ENCODE assay signal across 12 cellular contexts in the genomic region with DNA sequence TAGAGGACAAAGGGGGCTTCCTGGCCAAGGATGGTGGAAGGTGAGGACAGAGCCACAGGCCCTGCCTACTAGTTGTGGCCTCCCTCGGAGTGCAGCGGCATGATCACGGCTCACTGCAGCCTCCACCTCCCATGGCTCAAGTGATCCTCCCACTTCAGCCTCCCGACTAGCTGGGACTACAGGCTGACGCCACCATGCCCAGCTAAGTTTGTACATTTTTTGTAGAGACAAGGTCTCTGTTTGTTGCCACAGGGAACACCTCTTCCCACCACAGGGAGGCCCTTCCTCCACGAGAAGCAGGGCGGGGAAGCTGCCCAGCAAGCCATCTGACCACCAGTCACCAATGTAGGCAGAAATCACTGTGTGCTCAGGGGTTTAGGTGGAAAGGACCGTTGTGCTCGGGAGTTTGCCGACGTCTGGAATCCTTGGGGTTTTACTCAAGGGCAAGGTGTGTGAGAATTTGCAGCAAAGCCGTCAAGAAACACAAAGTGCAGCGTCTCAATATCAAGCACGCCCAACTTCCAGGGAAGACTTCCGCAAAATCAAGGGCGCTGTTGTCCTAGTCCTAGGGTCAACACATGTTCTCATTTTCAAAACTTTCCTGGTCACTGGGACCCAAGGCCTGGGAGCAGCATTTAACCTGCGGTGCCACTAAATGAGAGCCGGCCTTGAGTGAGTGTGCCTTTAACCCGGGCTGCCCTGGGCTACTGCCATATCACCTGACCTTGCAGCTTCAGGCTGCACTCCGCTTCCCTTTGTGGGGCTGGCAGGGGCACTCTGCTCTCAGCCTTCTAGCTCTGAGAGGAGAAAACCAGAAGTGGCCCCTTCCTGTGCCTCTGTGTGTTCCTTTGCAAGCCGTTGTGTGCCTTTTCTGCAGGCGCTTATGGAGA.
DNase-seq lines count a peak whose midpoint lies in the region; ATAC-seq, FAIRE-seq and TF ChIP-seq lines count a peak whose summit lies in the region.
"Had no signal": no experiment of that assay in that cellular context is flagged by ENCODE, and none has a peak within 500 bp of the region (broad histone marks: within the 10 kb centered on the region; RNA-seq: fewer than 3 reads in every experiment).

No MANE protein-coding gene starts in this region.

- intact Hi-C loops in spleen (cut with DNase I; ENCODE audit: low total_unique reads): loop anchor here (10.0 kb wide), 1 partner anchor 92 kb away; a partner anchor contains a TSS

- TF ChIP-seq POLR2A in spleen (IDR thresholded peaks at IDR 0.05): no peak

- no peaks in the 10 kb centered on the region for H3K27me3 ChIP-seq in right atrium auricular region
- H3K27me3 ChIP-seq in spleen (replicated peaks in 1 of 7): no peaks in the 10 kb centered on the region

- H3K27ac ChIP-seq in right atrium auricular region: peak overlapping the region; percentile 26 to 44
- peak overlapping the region; percentile 32 to 91 (median 80) for H3K27ac ChIP-seq in spleen
- H3K27ac ChIP-seq: KMS-11, VCaP had no signal

- no peak for FAIRE-seq in frontal cortex (lab: Jason Lieb, UNC)

- TF ChIP-seq CTCF in right atrium auricular region (IDR thresholded peaks at IDR 0.05) (no peak), spleen (IDR thresholded peaks at IDR 0.05 in 8 of 11, conservative IDR thresholded peaks at IDR 0.05 in 3 of 11) (no peak)

- H3K36me3 ChIP-seq in right atrium auricular region (no peaks in the 10 kb centered on the region), spleen (no peaks in the 10 kb centered on the region)

- 47 to 58% (median 54%) methylated on average over 22 of the region's 22 CpGs for WGBS in spleen, 5 donors

- H3K4me1 ChIP-seq in right atrium auricular region (peaks cover 0 to 84% of the 10 kb centered on the region in 2 donors), spleen (peaks cover 58 to 91% (median 81%) of the 10 kb centered on the region in 6 donors)

- DNase-seq in NOMO-1 treated with dmso at 0.1 percent for 144 hours (lab: John Stamatoyannopoulos, UW; ENCODE audit: unreplicated experiment) (peak; percentile 90), right atrium auricular region (ENCODE audit: low spot score) (no peak), spleen (peak; percentile 91), frontal cortex (ENCODE audit: low spot score in 2 of 2) (no peak), NCI-H69 (lab: John Stamatoyannopoulos, UW) (no peak)
- DNase-seq: cortex of kidney, DMS 273 treated with DMSO at 0.1 percent for 48 hours had no signal

- ATAC-seq in GM21367 (IDR thresholded peaks at IDR 0.05; ENCODE audit: unreplicated experiment) (peak; percentile 36), GM19397 (IDR thresholded peaks at IDR 0.05; ENCODE audit: unreplicated experiment) (no peak), HG03521 (IDR thresholded peaks at IDR 0.05; ENCODE audit: unreplicated experiment) (no peak)

- H3K4me3 ChIP-seq in right atrium auricular region (no peak overlapping the region), spleen (peak overlapping the region in 1 of 8 donors; percentile 35)

- H3K9me3 ChIP-seq in right atrium auricular region (no peaks in the 10 kb centered on the region), spleen (no peaks in the 10 kb centered on the region)

Comparison
In these comparisons a context has a peak if more than half of its experiments do, and no peak if none do; other contexts are left out.
1. DNase-seq: peak in NOMO-1 treated with dmso at 0.1 percent for 144 hours (single experiment) and spleen (single experiment); none in right atrium auricular region (single experiment), frontal cortex (0 of 2) and NCI-H69 (single experiment).